In genomic region chr5:131381011-131381410, GRCh38 we compare ENCODE assay signal across 10 cellular contexts.
DNase-seq lines count a peak whose midpoint lies in the region; ATAC-seq, FAIRE-seq and TF ChIP-seq lines count a peak whose summit lies in the region.
"Had no signal": no experiment of that assay in that cellular context is flagged by ENCODE, and none has a peak within 500 bp of the region (broad histone marks: within the 10 kb centered on the region; RNA-seq: fewer than 3 reads in every experiment).

No MANE protein-coding gene starts in this region.

- no TSS peak for BruUV-seq in A673 (replicated peaks; lab: Mats Ljungman, UMichigan)
- no TSS peak for BruUV-seq in MCF 10A (replicated peaks; lab: Mats Ljungman, UMichigan)
- no TSS peak for BruUV-seq in PC-9 (replicated peaks; lab: Mats Ljungman, UMichigan)

- H3F3A ChIP-seq in PC-9 (ENCODE audit: insufficient read depth, low read depth), result peaks cover 8% of the 10 kb centered on the region; the same call in 1 of the 2 replicates

- no peak overlapping the region for H3K4me3 ChIP-seq in A673 (ENCODE audit: low read depth, low read length, poor library complexity, severe bottlenecking)
- no peak overlapping the region for H3K4me3 ChIP-seq in Karpas-422 (ENCODE audit: low read length)
- no peak overlapping the region for H3K4me3 ChIP-seq in astrocyte (ENCODE audit: insufficient read depth, low read depth, low read length)
- H3K4me3 ChIP-seq in PC-9, result no peak overlapping the region
- no peak overlapping the region for H3K4me3 ChIP-seq in coronary artery

- H3K27ac ChIP-seq in A673 (ENCODE audit: low read depth, low read length, poor library complexity, severe bottlenecking) (peak overlapping the region; percentile 39), Karpas-422 (ENCODE audit: low read length) (peak overlapping the region; percentile 50), astrocyte (ENCODE audit: low read depth, low read length) (no peak overlapping the region), PC-9 (no peak overlapping the region), coronary artery (no peak overlapping the region)

- CTCF ChIA-PET in A673 (lab: Charles Lee) (no interaction called here), MCF 10A (lab: Yijun Ruan, JAX) (interaction anchor here (0.6 to 3.0 kb wide), 14 partner anchors 8 to 1055 kb away, joined by 3 to 34 read pairs (median 4); partner anchors contain the start of gene CDC42SE2), PC-9 (lab: Charles Lee) (interaction anchor here (0.6 kb wide), 1 partner anchor 270 kb away, joined by 6 read pairs; no protein-coding TSS in a partner anchor)

- H3K4me1 ChIP-seq in A673 (ENCODE audit: insufficient read depth, low read length, poor library complexity, severe bottlenecking), result peaks cover 44% of the 10 kb centered on the region
- H3K4me1 ChIP-seq in Karpas-422 (ENCODE audit: low read length), result peaks cover 50% of the 10 kb centered on the region
- H3K4me1 ChIP-seq in astrocyte (ENCODE audit: insufficient read depth, low read length), result peaks cover 14% of the 10 kb centered on the region
- H3K4me1 ChIP-seq in PC-9 (replicated peaks; ENCODE audit: insufficient read depth), result no peaks in the 10 kb centered on the region

- POLR2A ChIA-PET in A673 (lab: Charles Lee; ENCODE audit: low non-redundant PET) (no interaction called here), MCF 10A (lab: Yijun Ruan, JAX) (interaction anchor here (1.2 to 4.7 kb wide), 5 partner anchors 8 to 218 kb away, joined by 4 to 40 read pairs (median 6); partner anchors contain the start of gene CDC42SE2), PC-9 (lab: Charles Lee; ENCODE audit: unreplicated experiment) (no interaction called here)

- FAIRE-seq in astrocyte (lab: Jason Lieb, UNC), result no peak

- peak; percentile 12 for DNase-seq in A673 (ENCODE audit: low spot score)
- DNase-seq in Karpas-422, result no peak
- DNase-seq in astrocyte (ENCODE audit: low read depth), result peak; percentile 55
- no peak for DNase-seq in naive B cell
- no peak for DNase-seq in MCF 10A (ENCODE audit: unreplicated experiment)
- DNase-seq in AG20443 (ENCODE audit: low spot score), result no peak
- DNase-seq in PC-9, result no peak
- DNase-seq in coronary artery (ENCODE audit: low spot score), result no peak
- DNase-seq: BE2C, nucleus accumbens had no signal

- no peak overlapping the region for H3K4me2 ChIP-seq in Karpas-422 (ENCODE audit: low read depth, low read length, poor library complexity, severe bottlenecking)
- no peak overlapping the region for H3K4me2 ChIP-seq in astrocyte (ENCODE audit: low read length)
- H3K4me2 ChIP-seq in PC-9, result no peak overlapping the region

- H3K27me3 Mint-ChIP-seq in astrocyte (ENCODE audit: low read depth, unreplicated experiment) (no peaks in the 10 kb centered on the region), naive B cell (no peaks in the 10 kb centered on the region), MCF 10A (ENCODE audit: insufficient read depth, unreplicated experiment) (no peaks in the 10 kb centered on the region)

- H3K79me2 ChIP-seq in Karpas-422 (ENCODE audit: low read length) (peaks cover 94% of the 10 kb centered on the region), astrocyte (ENCODE audit: insufficient read depth, low read length) (peaks cover 33% of the 10 kb centered on the region), PC-9 (ENCODE audit: low read depth) (0 out of 2 replicates have a peak, but pooled peaks cover 2% of the 10 kb centered on the region)

- H3K36me3 ChIP-seq in A673 (ENCODE audit: insufficient read depth, low read length, poor library complexity, severe bottlenecking) (no peaks in the 10 kb centered on the region), Karpas-422 (ENCODE audit: insufficient read depth, low read length) (peaks cover 13% of the 10 kb centered on the region; the same call in 1 of the 2 replicates), astrocyte (ENCODE audit: insufficient read depth, low read length) (no peaks in the 10 kb centered on the region), PC-9 (ENCODE audit: low read depth) (no peaks in the 10 kb centered on the region)
- H3K36me3 ChIP-seq: BE2C had no signal

- H3K4me3 Mint-ChIP-seq in astrocyte (ENCODE audit: unreplicated experiment) (no peak overlapping the region), naive B cell (peak overlapping the region; percentile 49 to 90 (median 76)), MCF 10A (ENCODE audit: unreplicated experiment) (no peak overlapping the region)

- H3K9me2 ChIP-seq in Karpas-422 (replicated peaks; ENCODE audit: insufficient read depth, low read length) (no peaks in the 10 kb centered on the region), PC-9 (ENCODE audit: insufficient read depth) (no peaks in the 10 kb centered on the region)

- H3K9me3 Mint-ChIP-seq in astrocyte (ENCODE audit: unreplicated experiment) (peaks cover 4% of the 10 kb centered on the region), naive B cell (peaks cover 0 to 5% (median 0%) of the 10 kb centered on the region in 7 donors), MCF 10A (ENCODE audit: unreplicated experiment) (no peaks in the 10 kb centered on the region)

- peaks cover 20% of the 10 kb centered on the region for H3K4me1 Mint-ChIP-seq in astrocyte (ENCODE audit: low read depth, unreplicated experiment)
- peaks cover 39 to 73% (median 56%) of the 10 kb centered on the region in 3 donors for H3K4me1 Mint-ChIP-seq in naive B cell
- peaks cover 29% of the 10 kb centered on the region for H3K4me1 Mint-ChIP-seq in MCF 10A (ENCODE audit: insufficient read depth, unreplicated experiment)

- H2AFZ ChIP-seq in Karpas-422 (ENCODE audit: low read length) (no peak overlapping the region), astrocyte (ENCODE audit: low read depth, low read length) (no peak overlapping the region), PC-9 (no peak overlapping the region)

- H4K20me1 ChIP-seq in Karpas-422 (ENCODE audit: insufficient read depth, low read depth, low read length), result no peaks in the 10 kb centered on the region
- H4K20me1 ChIP-seq in astrocyte (ENCODE audit: insufficient read depth, low read length), result peaks cover 3% of the 10 kb centered on the region
- H4K20me1 ChIP-seq in PC-9 (ENCODE audit: insufficient read depth), result no peaks in the 10 kb centered on the region; the same call in 1 of the 2 replicates

- TF ChIP-seq CTCF in A673 (conservative IDR thresholded peaks at IDR 0.05; ENCODE audit: low read depth, low read length), result no peak
- no peak for TF ChIP-seq CTCF in astrocyte (IDR thresholded peaks at IDR 0.05; ENCODE audit: insufficient read depth, low read depth, low read length)
- TF ChIP-seq CTCF in MCF 10A (IDR thresholded peaks at IDR 0.05; ENCODE audit: unreplicated experiment), result no peak
- TF ChIP-seq CTCF in PC-9 (conservative IDR thresholded peaks at IDR 0.05), result no peak
- TF ChIP-seq CTCF in coronary artery (IDR thresholded peaks at IDR 0.05), result no peak

- H3K9me3 ChIP-seq in A673 (ENCODE audit: low read depth, low read length, poor library complexity, severe bottlenecking) (no peaks in the 10 kb centered on the region), Karpas-422 (ENCODE audit: low read length) (no peaks in the 10 kb centered on the region), astrocyte (ENCODE audit: insufficient read depth, low read depth, low read length) (no peaks in the 10 kb centered on the region), PC-9 (ENCODE audit: insufficient read depth, low read depth) (no peaks in the 10 kb centered on the region)
- H3K9me3 ChIP-seq: BE2C had no signal

- H3K36me3 Mint-ChIP-seq in astrocyte (ENCODE audit: low read depth, unreplicated experiment) (no peaks in the 10 kb centered on the region), naive B cell (peaks cover 10 to 16% of the 10 kb centered on the region in 2 donors), MCF 10A (ENCODE audit: insufficient read depth, unreplicated experiment) (peaks cover 35% of the 10 kb centered on the region)

- no peak for ATAC-seq in naive B cell (ENCODE audit: low read depth in 2 of 2)

- H3K27ac Mint-ChIP-seq in astrocyte (ENCODE audit: unreplicated experiment) (no peak overlapping the region), naive B cell (peak overlapping the region; percentile 97 to 100 (median 99)), MCF 10A (ENCODE audit: low read depth, unreplicated experiment) (no peak overlapping the region)

- intact Hi-C loops in A673 (cut with micrococcal nuclease; ENCODE audit: unreplicated experiment) (no loop called here), MCF 10A (cut with micrococcal nuclease) (no loop called here), PC-9 (cut with micrococcal nuclease; ENCODE audit: unreplicated experiment) (no loop called here)

- H3K27me3 ChIP-seq in A673 (replicated peaks; ENCODE audit: insufficient read depth, low read depth, low read length, poor library complexity), result no peaks in the 10 kb centered on the region
- H3K27me3 ChIP-seq in Karpas-422 (ENCODE audit: low read length), result no peaks in the 10 kb centered on the region
- H3K27me3 ChIP-seq in astrocyte (ENCODE audit: insufficient read depth, low read length), result no peaks in the 10 kb centered on the region
- no peaks in the 10 kb centered on the region for H3K27me3 ChIP-seq in PC-9 (ENCODE audit: insufficient read depth, low read depth)
- H3K27me3 ChIP-seq: BE2C had no signal

- H3K9ac ChIP-seq in Karpas-422 (ENCODE audit: low read length) (no peak overlapping the region), astrocyte (ENCODE audit: low read length) (no peak overlapping the region)

Comparison
In these comparisons a context has a peak if more than half of its experiments do, and no peak if none do; other contexts are left out.
1. DNase-seq: peak in A673 (single experiment) and astrocyte (single experiment); none in Karpas-422 (single experiment), naive B cell (single experiment), MCF 10A (single experiment), AG20443 (single experiment), PC-9 (0 of 2) and coronary artery (single experiment).
2. H3K27ac ChIP-seq: peak in A673 (single experiment) and Karpas-422 (single experiment); none in astrocyte (single experiment), PC-9 (single experiment) and coronary artery (0 of 2).
3. H3K27ac Mint-ChIP-seq: peak in naive B cell (6 of 6); none in astrocyte (single experiment) and MCF 10A (single experiment).
4. H3K4me3 Mint-ChIP-seq: peak in naive B cell (8 of 8); none in astrocyte (single experiment) and MCF 10A (single experiment).